ENCODE assay signal across 8 cellular contexts in genomic region chr17:44968225-44969143, GRCh38. TPM values are rescaled to one million over a fixed set of nuclear protein-coding genes. Genes with fewer than 3 reads are reported as not detected.
DNase-seq lines count a peak whose midpoint lies in the region; ATAC-seq, FAIRE-seq and TF ChIP-seq lines count a peak whose summit lies in the region.

TSS of gene C1QL1 (minus strand) at chr17:44968303. CDS start at chr17:44968048, 255 bp downstream.

- ATAC-seq in A549 = peak; percentile 76 to 91
- ATAC-seq in GM18861 (IDR thresholded peaks at IDR 0.05; ENCODE audit: unreplicated experiment) = peak; percentile 48
- peak; percentile 85 for ATAC-seq in HG03139 (IDR thresholded peaks at IDR 0.05; ENCODE audit: unreplicated experiment)
- peak; percentile 98 for ATAC-seq in left lobe of liver

- 25% methylated on average over 42 of the region's 81 CpGs for WGBS in A549 (ENCODE audit: missing lambda C conversion rate)

- no peak for TF ChIP-seq RAD21 in A549 (conservative IDR thresholded peaks at IDR 0.05 in 1 of 2, IDR thresholded peaks at IDR 0.05 in 1 of 2)

- TF ChIP-seq CTCF in A549 (IDR thresholded peaks at IDR 0.05) = no peak
- peak; percentile 30 for TF ChIP-seq CTCF in choroid plexus epithelial cell (conservative IDR thresholded peaks at IDR 0.05; ENCODE audit: low read depth, low read length)

- H3K4me3 ChIP-seq in A549 (peak within 1 kb of the TSS; percentile 59), choroid plexus epithelial cell (ENCODE audit: low read depth, low read length) (peak within 1 kb of the TSS; percentile 56)

- CTCF ChIA-PET in A549 (lab: Yijun Ruan, JAX) = interaction anchor here (0.5 to 5.6 kb wide), 16 partner anchors 9 to 167 kb away, joined by 3 to 42 read pairs (median 4); partner anchors contain the start of gene ACBD4

- H3K4me2 ChIP-seq in A549 = peak within 1 kb of the TSS; percentile 100

- H3K9me3 ChIP-seq in A549 = no peaks in the 10 kb centered on the region

- peak; percentile 31; the same call in 1 of the 2 replicates for TF ChIP-seq POLR2A in A549 (IDR thresholded peaks at IDR 0.05; ENCODE audit: low read length)

- peak within 1 kb of the TSS; percentile 65 to 82 for H3K27ac ChIP-seq in A549

- H3K4me1 ChIP-seq in A549 = peaks cover 35% of the 10 kb centered on the region

- POLR2A ChIA-PET in A549 (lab: Yijun Ruan, JAX) = interaction anchor here (0.6 to 2.4 kb wide), 9 partner anchors 8 to 69 kb away, joined by 3 to 12 read pairs (median 3); partner anchors contain the start of gene EFTUD2

- TF ChIP-seq EP300 in A549 (IDR thresholded peaks at IDR 0.05) = no peak

- no peak for FAIRE-seq in A549 (lab: Jason Lieb, UNC)

- DNase-seq in A549 (ENCODE audit: low read depth in 1 of 2, low spot score in 1 of 2) (peak; percentile 90 to 96), NCI-H226 (peak; percentile 85), choroid plexus epithelial cell (ENCODE audit: low read depth) (peak; percentile 92), left lobe of liver (ENCODE audit: low spot score) (peak; percentile 83)
- DNase-seq in activated CD4-positive, alpha-beta T cell treated with anti-CD3 and anti-CD28 coated beads for 4 hours = peak; percentile 83 to 88
- DNase-seq in stimulated activated CD4-positive, alpha-beta T cell treated with anti-CD3 and anti-CD28 coated beads, Interleukin-1b, Interleukin-23, amount 100 ng/mL, for 4 hours (ENCODE audit: low read depth in 2 of 2) = peak; percentile 82 to 93

TF ChIP-seq in A549, 52 proteins besides CTCF, POLR2A, EP300 and RAD21:
- TF ChIP-seq FOXS1 (CRISPR knock-in tag; IDR thresholded peaks at IDR 0.05) = no peak
- TF ChIP-seq, protein P1, sequence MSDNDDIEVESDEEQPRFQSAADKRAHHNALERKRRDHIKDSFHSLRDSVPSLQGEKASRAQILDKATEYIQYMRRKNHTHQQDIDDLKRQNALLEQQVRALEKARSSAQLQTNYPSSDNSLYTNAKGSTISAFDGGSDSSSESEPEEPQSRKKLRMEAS (IDR thresholded peaks at IDR 0.05) = peak; percentile 83
- peak in 1 of 2 experiments; percentile 62; a peak in 1 of 5 replicates for TF ChIP-seq JUN (IDR thresholded peaks at IDR 0.05)
- peak; percentile 96 for TF ChIP-seq E2F6 (IDR thresholded peaks at IDR 0.05; ENCODE audit: borderline replicate concordance, low read depth)
TF ChIP-seq in A549: peak in this region for 3.

RNA-seq across cellular contexts. Expression of gene C1QL1, which starts in this region (rescaled TPM):
- polyA plus RNA-seq in A549 (2011; rRNA removed) (1.9 and 2.6 TPM in 2 replicates), A549 (2017; fragmentation: RNase III; extraction: RNeasy Plus Mini Kit Qiagen cat#74134 plus additional on column Dnase treatment) (7.4 to 9.3 TPM (median 8.5 TPM) in 3 replicates)
- polyA plus RNA-seq in A549 (2012; cell fraction: cytosol; rRNA removed) = 17.3 and 27.1 TPM in 2 replicates
- polyA plus RNA-seq in A549 (2012; cell fraction: nucleus; rRNA removed) = 11.6 and 18.6 TPM in 2 replicates
- 2.5 TPM in 2 replicates for polyA minus RNA-seq in A549 (2011; rRNA and poly(A)+ RNA removed)
- 0.13 TPM for total RNA-seq in left lobe of liver

Comparison
In these comparisons a context has a peak if more than half of its experiments do, and no peak if none do; other contexts are left out.
1. Peak in every context shown above with its lines: DNase-seq, ATAC-seq, H3K4me3 ChIP-seq and H3K27ac ChIP-seq.
2. Peak in DNase-seq and ATAC-seq in left lobe of liver; RNA of the gene not detected or under 1 TPM.
3. ATAC-seq: peak in every context shown above with its lines; median percentile 98 in left lobe of liver; 85 in HG03139; 84 in A549; 48 in GM18861.